ENCODE assay signal across 22 cellular contexts in the genomic region with DNA sequence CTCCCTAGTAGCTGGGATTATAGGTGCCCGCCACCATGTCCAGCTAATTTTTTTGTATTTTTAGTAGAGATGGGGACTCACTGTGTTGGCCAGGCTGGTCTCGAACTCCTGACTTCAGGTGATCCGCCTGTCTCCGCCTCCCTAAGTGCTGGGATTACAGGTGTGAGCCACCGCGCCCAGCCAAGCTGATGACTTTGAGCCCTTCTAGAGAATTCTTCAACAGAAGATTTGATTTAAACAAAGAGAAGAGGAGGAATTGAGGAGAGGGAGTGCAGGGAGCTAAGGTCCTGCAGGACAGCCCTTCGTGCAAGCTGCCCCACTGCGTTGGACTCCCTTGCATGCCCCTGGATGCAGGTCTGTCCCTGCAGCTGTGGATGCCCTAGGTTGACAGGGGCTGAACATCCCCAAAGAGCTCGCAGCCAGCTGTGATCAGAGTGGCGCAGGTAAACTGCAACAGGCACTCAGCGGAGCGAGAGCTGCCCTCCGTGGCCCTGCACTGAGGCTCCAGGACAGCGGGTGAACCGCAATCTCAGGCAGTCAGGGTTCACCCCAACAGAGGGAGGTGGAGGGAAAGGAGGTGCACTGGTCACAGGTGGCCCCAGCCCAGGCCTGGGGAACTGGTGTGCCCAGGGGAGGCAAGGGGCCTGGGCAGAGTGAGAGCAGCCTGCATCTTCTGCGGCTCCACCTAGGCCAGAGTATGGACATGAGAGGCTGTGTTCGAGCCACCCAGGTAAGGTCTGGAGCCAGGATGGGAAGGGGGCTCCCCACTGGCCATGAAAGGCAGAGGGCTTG. TPM values are rescaled to one million over a fixed set of nuclear protein-coding genes. Genes with fewer than 3 reads are reported as not detected.
DNase-seq lines count a peak whose midpoint lies in the region; ATAC-seq and TF ChIP-seq lines count a peak whose summit lies in the region.
"Had no signal": no experiment of that assay in that cellular context is flagged by ENCODE, and none has a peak within 500 bp of the region (broad histone marks: within the 10 kb centered on the region; RNA-seq: fewer than 3 reads in every experiment).

No MANE protein-coding gene starts in this region.

- H3K27ac ChIP-seq in SK-N-SH (ENCODE audit: low read depth in 2 of 2, low read length in 1 of 2): no peak overlapping the region
- H3K27ac ChIP-seq in GM23338 (ENCODE audit: low read depth): no peak overlapping the region
- H3K27ac ChIP-seq: 22Rv1, C4-2B, esophagus squamous epithelium, pancreas, upper lobe of left lung had no signal

- POLR2A ChIA-PET in SK-N-SH (lab: Yijun Ruan, JAX): interaction anchor here (0.7 kb wide), 1 partner anchor 146 kb away, joined by 4 read pairs; no protein-coding TSS in a partner anchor

- no peak overlapping the region for H3K9ac ChIP-seq in SK-N-SH

- TF ChIP-seq EP300 in SK-N-SH (IDR thresholded peaks at IDR 0.05; ENCODE audit: borderline replicate concordance in 1 of 2, low read depth in 1 of 2, low read length in 1 of 2): no peak

- H3K27ac Mint-ChIP-seq in GM23338: no peak overlapping the region
- H3K27ac Mint-ChIP-seq in glutamatergic neuron (ENCODE audit: unreplicated experiment): no peak overlapping the region
- H3K27ac Mint-ChIP-seq: stimulated activated memory B cell treated with anti-CD40 and anti-IgM and Interleukin-4, amounts not matched to agents 10 μg/mL and 1 μg/mL and 100 μg/mL, for 72 hours had no signal

- H3K4me3 ChIP-seq in SK-N-SH (ENCODE audit: low read depth in 2 of 2, low read length in 1 of 2): no peak overlapping the region
- H3K4me3 ChIP-seq in GM23338: no peak overlapping the region
- H3K4me3 ChIP-seq: esophagus squamous epithelium, pancreas, upper lobe of left lung had no signal

- H3K4me1 Mint-ChIP-seq in GM23338 (peaks cover 18% of the 10 kb centered on the region), glutamatergic neuron (ENCODE audit: low read depth, unreplicated experiment) (peaks cover 7% of the 10 kb centered on the region)

- H3K9me3 Mint-ChIP-seq in GM23338 (peaks cover 8% of the 10 kb centered on the region), glutamatergic neuron (ENCODE audit: unreplicated experiment) (peaks cover 5% of the 10 kb centered on the region)

- H3K9me2 ChIP-seq in SK-N-SH (no peaks in the 10 kb centered on the region), GM23338 (ENCODE audit: insufficient read depth) (no peaks in the 10 kb centered on the region)

- H3K9me3 ChIP-seq in SK-N-SH: no peaks in the 10 kb centered on the region
- H3K9me3 ChIP-seq: pancreas had no signal

- no peak for TF ChIP-seq RAD21 in SK-N-SH (IDR thresholded peaks at IDR 0.05; ENCODE audit: low read length)

- peaks cover 7% of the 10 kb centered on the region for H3K27me3 Mint-ChIP-seq in GM23338 (ENCODE audit: insufficient read depth, low read depth, poor library complexity)
- H3K27me3 Mint-ChIP-seq in glutamatergic neuron (ENCODE audit: unreplicated experiment): peaks cover 5% of the 10 kb centered on the region

- no peak for ATAC-seq in SK-N-SH treated with all-trans-retinoic acid at 6 μM for 48 hours
- ATAC-seq in GM23338: peak; percentile 8; the same call in 2 of the 3 replicates
- ATAC-seq in sciatic nerve: no peak
- no peak for ATAC-seq in GM18873 (IDR thresholded peaks at IDR 0.05; ENCODE audit: low FRiP score, unreplicated experiment)
- ATAC-seq: pancreas; stimulated activated memory B cell treated with anti-CD40 and anti-IgM and Interleukin-4, amounts not matched to agents 10 μg/mL and 1 μg/mL and 100 μg/mL, for 72 hours had no signal

- no peaks in the 10 kb centered on the region for H3K79me2 ChIP-seq in SK-N-SH (ENCODE audit: insufficient read depth)
- H3K79me2 ChIP-seq in GM23338 (replicated peaks; ENCODE audit: insufficient read depth): no peaks in the 10 kb centered on the region

- TF ChIP-seq CTCF in SK-N-SH (IDR thresholded peaks at IDR 0.05): no peak
- TF ChIP-seq CTCF in GM23338 (conservative IDR thresholded peaks at IDR 0.05; ENCODE audit: low read depth in 2 of 2): no peak
- TF ChIP-seq CTCF in glutamatergic neuron (IDR thresholded peaks at IDR 0.05; ENCODE audit: partially characterized antibody, unreplicated experiment): no peak

- no peaks in the 10 kb centered on the region for H4K20me1 ChIP-seq in SK-N-SH (ENCODE audit: insufficient read depth)
- no peaks in the 10 kb centered on the region for H4K20me1 ChIP-seq in GM23338 (replicated peaks; ENCODE audit: insufficient read depth)

- CTCF ChIA-PET in SK-N-SH (lab: Yijun Ruan, JAX): interaction anchor here (1.2 to 2.6 kb wide), 3 partner anchors 10 to 71 kb away, joined by 3 to 15 read pairs (median 7); no protein-coding TSS in a partner anchor

- WGBS in SK-N-SH (ENCODE audit: low lambda C conversion rate): 94% methylated on average over 16 of the region's 17 CpGs

- H2AFZ ChIP-seq in SK-N-SH (ENCODE audit: low read depth): no peak overlapping the region
- peak overlapping the region; percentile 52; the same call in 1 of the 2 replicates for H2AFZ ChIP-seq in GM23338

- H3K4me2 ChIP-seq in SK-N-SH: no peak overlapping the region
- no peak overlapping the region for H3K4me2 ChIP-seq in GM23338

- H3F3A ChIP-seq in SK-N-SH (replicated peaks; ENCODE audit: insufficient read depth): no peaks in the 10 kb centered on the region
- no peaks in the 10 kb centered on the region for H3F3A ChIP-seq in GM23338 (replicated peaks; ENCODE audit: low read depth)

- H3K36me3 Mint-ChIP-seq in GM23338 (ENCODE audit: low read depth): peaks cover 5% of the 10 kb centered on the region; the same call in 2 of the 3 replicates
- peaks cover 10% of the 10 kb centered on the region for H3K36me3 Mint-ChIP-seq in glutamatergic neuron (ENCODE audit: unreplicated experiment)
- H3K36me3 Mint-ChIP-seq: brain had no signal

- no peak overlapping the region for H3K4me3 Mint-ChIP-seq in GM23338
- no peak overlapping the region for H3K4me3 Mint-ChIP-seq in glutamatergic neuron (ENCODE audit: unreplicated experiment)
- H3K4me3 Mint-ChIP-seq: brain; stimulated activated memory B cell treated with anti-CD40 and anti-IgM and Interleukin-4, amounts not matched to agents 10 μg/mL and 1 μg/mL and 100 μg/mL, for 72 hours had no signal

- H3K4me1 ChIP-seq in SK-N-SH (ENCODE audit: control insufficient read depth in 1 of 2, insufficient read depth in 2 of 2, low read depth in 1 of 2, low read length in 1 of 2) (peaks cover 0 to 3% of the 10 kb centered on the region in 2 experiments; a peak in 1 of 4 replicates), GM23338 (ENCODE audit: insufficient read depth) (peaks cover 9% of the 10 kb centered on the region; the same call in 1 of the 2 replicates)
- H3K4me1 ChIP-seq: pancreas, upper lobe of left lung had no signal

- H3K36me3 ChIP-seq in SK-N-SH (replicated peaks in 1 of 2; ENCODE audit: control insufficient read depth in 1 of 2, insufficient read depth in 2 of 2, low read length in 1 of 2) (no peaks in the 10 kb centered on the region), GM23338 (ENCODE audit: insufficient read depth) (no peaks in the 10 kb centered on the region)
- H3K36me3 ChIP-seq: esophagus squamous epithelium, pancreas, upper lobe of left lung had no signal

- intact Hi-C loops in sciatic nerve (cut with DNase I): no loop called here

- H3K27me3 ChIP-seq in SK-N-SH (ENCODE audit: insufficient read depth) (no peaks in the 10 kb centered on the region), GM23338 (ENCODE audit: insufficient read depth) (no peaks in the 10 kb centered on the region)
- H3K27me3 ChIP-seq: pancreas, upper lobe of left lung had no signal

- peak; percentile 9 for DNase-seq in SK-N-SH
- no peak for DNase-seq in GM23338 (ENCODE audit: low spot score)
- DNase-seq in glutamatergic neuron: peak; percentile 9
- peak; percentile 33 for DNase-seq in sciatic nerve (ENCODE audit: low spot score)
- no peak for DNase-seq in NCI-H1694 (lab: John Stamatoyannopoulos, UW)
- no peak for DNase-seq in NCI-H524 treated with DMSO at 0.1 percent for 48 hours (lab: John Stamatoyannopoulos, UW)
- DNase-seq: activated gamma-delta T cell treated with Interleukin-2 at 50 U/mL for 16 hours, DMS79 treated with DMSO at 0.1 percent for 48 hours, esophagus squamous epithelium, MM.1S, NCI-H2029, NCI-H510A, OCI-M1 had no signal

TF ChIP-seq in SK-N-SH, 30 proteins besides CTCF, POLR2A, EP300 and RAD21 (continues in another document):
- no peak for TF ChIP-seq TCF12 (IDR thresholded peaks at IDR 0.05)

TF ChIP-seq in SK-N-SH treated with all-trans-retinoic acid at 6 μM for 48 hours, 23 proteins besides CTCF, POLR2A, EP300 and RAD21:
- TF ChIP-seq PPARA (CRISPR knock-in tag; IDR thresholded peaks at IDR 0.05; ENCODE audit: borderline replicate concordance) (no peak), BACH2 (CRISPR knock-in tag; IDR thresholded peaks at IDR 0.05; ENCODE audit: borderline replicate concordance) (no peak), ZC3H10 (CRISPR knock-in tag; IDR thresholded peaks at IDR 0.05) (no peak)
TF ChIP-seq in SK-N-SH treated with all-trans-retinoic acid at 6 μM for 48 hours: peak in this region for 0.

TF ChIP-seq in GM23338, 12 proteins besides CTCF, POLR2A, EP300 and RAD21:
- no peak for TF ChIP-seq ZNF114 (CRISPR knock-in tag; IDR thresholded peaks at IDR 0.05)
TF ChIP-seq in GM23338: peak in this region for 0.

RNA-seq across cellular contexts. Expression of a gene that starts 13.6 kb away (rescaled TPM):
- polyA plus RNA-seq in SK-N-SH (2012; rRNA removed) (not detected in 2 replicates), GM23338 (2016; fragmentation: Nextera tagmentation; extraction: Ambion mirVana) (1.5 and 1.7 TPM in 2 replicates)
- polyA plus RNA-seq in SK-N-SH (2012; cell fraction: cytosol; rRNA removed): not detected in 2 replicates
- 0.06 and 0.15 TPM in 2 replicates for polyA plus RNA-seq in SK-N-SH (2012; cell fraction: nucleus; rRNA removed)
- total RNA-seq in GM23338 (2014; rRNA removed; shearing (Covaris generic)): 5.9 and 7.9 TPM in 2 replicates
- total RNA-seq in glutamatergic neuron (ENCODE audit: unreplicated experiment) (0.91 TPM), sciatic nerve (3.2 TPM)

RNA-seq across cellular contexts. Expression of a gene that starts 35.5 kb away (rescaled TPM):
- polyA plus RNA-seq in SK-N-SH (2012; rRNA removed) (not detected in 2 replicates), GM23338 (2016; fragmentation: Nextera tagmentation; extraction: Ambion mirVana) (0.23 TPM in 1 of 2 replicates, not detected in the other)
- not detected in 2 replicates for polyA plus RNA-seq in SK-N-SH (2012; cell fraction: cytosol; rRNA removed)
- not detected in 2 replicates for polyA plus RNA-seq in SK-N-SH (2012; cell fraction: nucleus; rRNA removed)
- total RNA-seq in GM23338 (2014; rRNA removed; shearing (Covaris generic)): 1.6 TPM in 1 of 2 replicates, not detected in the other
- total RNA-seq in glutamatergic neuron (ENCODE audit: unreplicated experiment) (not detected), sciatic nerve (0.31 TPM)
- total RNA-seq: kidney epithelial cell, pancreas had no signal

RNA-seq across cellular contexts. Expression of a gene that starts 42.4 kb away (rescaled TPM):
- polyA plus RNA-seq in SK-N-SH (2012; rRNA removed) (0.79 and 1.2 TPM in 2 replicates), GM23338 (2016; fragmentation: Nextera tagmentation; extraction: Ambion mirVana) (6.4 and 6.6 TPM in 2 replicates)
- polyA plus RNA-seq in SK-N-SH (2012; cell fraction: cytosol; rRNA removed): 0.14 and 0.38 TPM in 2 replicates
- 6.4 and 7.5 TPM in 2 replicates for polyA plus RNA-seq in SK-N-SH (2012; cell fraction: nucleus; rRNA removed)
- 10.5 and 13.0 TPM in 2 replicates for total RNA-seq in GM23338 (2014; rRNA removed; shearing (Covaris generic))
- total RNA-seq in glutamatergic neuron (ENCODE audit: unreplicated experiment) (0.34 TPM), sciatic nerve (7.3 TPM)

Comparison
In these comparisons a context has a peak if more than half of its experiments do, and no peak if none do; other contexts are left out.
1. DNase-seq: peak in SK-N-SH (single experiment), glutamatergic neuron (single experiment) and sciatic nerve (single experiment); none in GM23338 (single experiment), NCI-H1694 (single experiment) and NCI-H524 treated with DMSO at 0.1 percent for 48 hours (single experiment).